Comparison of ENCODE assay signal across 24 cellular contexts in the genomic region with DNA sequence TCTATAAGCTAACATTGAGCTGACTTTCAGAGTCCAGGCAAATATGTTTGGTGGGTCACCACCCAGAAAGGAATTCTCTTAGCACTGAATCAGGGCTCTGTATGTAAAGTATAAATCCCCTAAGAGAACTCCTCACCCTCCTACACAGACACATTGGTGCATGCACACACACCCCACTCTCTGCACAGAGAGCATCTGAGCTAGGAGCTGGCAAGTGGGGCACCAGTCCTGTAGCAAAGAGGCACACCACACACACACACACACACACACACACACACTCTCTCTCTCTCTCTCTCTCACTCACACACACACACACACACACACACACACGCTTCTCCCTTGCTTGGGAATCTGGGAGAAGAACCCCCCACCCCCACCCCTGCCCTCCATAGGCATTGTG. TPM values are rescaled to one million over a fixed set of nuclear protein-coding genes. Genes with fewer than 3 reads are reported as not detected.
DNase-seq lines count a peak whose midpoint lies in the region; ATAC-seq and TF ChIP-seq lines count a peak whose summit lies in the region.
"Had no signal": no experiment of that assay in that cellular context is flagged by ENCODE, and none has a peak within 500 bp of the region (broad histone marks: within the 10 kb centered on the region; RNA-seq: fewer than 3 reads in every experiment).

No MANE protein-coding gene starts in this region.

- peak overlapping the region; percentile 83 to 92 (median 85) for H3K4me3 Mint-ChIP-seq in brain
- H3K4me3 Mint-ChIP-seq in glutamatergic neuron (ENCODE audit: unreplicated experiment), result peak overlapping the region; percentile 90
- H3K4me3 Mint-ChIP-seq: CD4-positive, CD25-positive, alpha-beta regulatory T cell; HFFc6 had no signal

- no peak for TF ChIP-seq RAD21 in neural cell (conservative IDR thresholded peaks at IDR 0.05)

- no peak for TF ChIP-seq EP300 in neural cell (conservative IDR thresholded peaks at IDR 0.05; ENCODE audit: poor library complexity, severe bottlenecking)

- peak overlapping the region; percentile 55 for H3K4me3 ChIP-seq in neural cell (ENCODE audit: low read length)
- H3K4me3 ChIP-seq in brain microvascular endothelial cell (ENCODE audit: low read depth, low read length), result no peak overlapping the region

- H4K20me1 ChIP-seq in neural cell (ENCODE audit: insufficient read depth), result no peaks in the 10 kb centered on the region

- ATAC-seq in HG03439 (IDR thresholded peaks at IDR 0.05; ENCODE audit: unreplicated experiment), result no peak
- no peak for ATAC-seq in HG03565 (IDR thresholded peaks at IDR 0.05; ENCODE audit: unreplicated experiment)

- H3K9me3 ChIP-seq in neural cell (ENCODE audit: low read length), result no peaks in the 10 kb centered on the region
- H3K9me3 ChIP-seq: BE2C, SK-N-SH had no signal

- H3K36me3 ChIP-seq in neural cell (ENCODE audit: insufficient read depth, low read length) (no peaks in the 10 kb centered on the region), brain microvascular endothelial cell (replicated peaks) (no peaks in the 10 kb centered on the region)
- H3K36me3 ChIP-seq: BE2C had no signal

- no peak overlapping the region for H2AFZ ChIP-seq in neural cell (ENCODE audit: low read depth, low read length)

- no peak overlapping the region for H3K4me2 ChIP-seq in neural cell (ENCODE audit: low read length)
- H3K4me2 ChIP-seq: KMS-11, SK-N-SH had no signal

- H3K9ac ChIP-seq in neural cell (ENCODE audit: low read length), result no peak overlapping the region
- H3K9ac ChIP-seq: KMS-11, SK-N-SH had no signal

- no peak for DNase-seq in glutamatergic neuron
- no peak for DNase-seq in brain microvascular endothelial cell
- no peak for DNase-seq in midbrain (lab: John Stamatoyannopoulos, UW)
- DNase-seq: BE2C; CD4-positive, CD25-positive, alpha-beta regulatory T cell; DMS79; HFFc6; IMR-90; NCI-H146; NCI-H2029 treated with DMSO at 0.1 percent for 48 hours; NCI-H226; NCI-H774; NK-92 treated with Interleukin-12 subunit alpha and Interleukin-12 subunit beta, amount 100 ng/mL, for 24 hours; SIG-M5; SK-N-SH had no signal

- H3K4me1 Mint-ChIP-seq in brain (peaks cover 41% of the 10 kb centered on the region), glutamatergic neuron (ENCODE audit: low read depth, unreplicated experiment) (peaks cover 2% of the 10 kb centered on the region)
- H3K4me1 Mint-ChIP-seq: CD4-positive, CD25-positive, alpha-beta regulatory T cell had no signal

- H3K36me3 Mint-ChIP-seq in brain, result peaks cover 27% of the 10 kb centered on the region
- H3K36me3 Mint-ChIP-seq in glutamatergic neuron (ENCODE audit: unreplicated experiment), result no peaks in the 10 kb centered on the region
- H3K36me3 Mint-ChIP-seq: CD4-positive, CD25-positive, alpha-beta regulatory T cell had no signal

- no peaks in the 10 kb centered on the region for H3K9me2 ChIP-seq in neural cell (ENCODE audit: insufficient read depth, low read length)
- H3K9me2 ChIP-seq: SK-N-SH had no signal

- H3K27me3 ChIP-seq in neural cell (ENCODE audit: insufficient read depth, low read depth, low read length) (peaks cover 50% of the 10 kb centered on the region), brain microvascular endothelial cell (replicated peaks) (no peaks in the 10 kb centered on the region)
- H3K27me3 ChIP-seq: BE2C had no signal

- H3K9me3 Mint-ChIP-seq in brain (peaks cover 0 to 8% (median 3%) of the 10 kb centered on the region in 5 experiments), glutamatergic neuron (ENCODE audit: unreplicated experiment) (no peaks in the 10 kb centered on the region)
- H3K9me3 Mint-ChIP-seq: HFFc6 had no signal

- TF ChIP-seq CTCF in brain (conservative IDR thresholded peaks at IDR 0.05) (no peak), glutamatergic neuron (IDR thresholded peaks at IDR 0.05; ENCODE audit: partially characterized antibody, unreplicated experiment) (no peak), neural cell (IDR thresholded peaks at IDR 0.05; ENCODE audit: poor library complexity, severe bottlenecking) (no peak), brain microvascular endothelial cell (IDR thresholded peaks at IDR 0.05; ENCODE audit: low read depth, low read length, missing control alignments) (no peak)

- in situ Hi-C loops in brain microvascular endothelial cell (cut with HindIII; ENCODE audit: low pct_ligation_motif_present, low sequenced_read_pairs), result no loop called here

- H3K27ac ChIP-seq in neural cell (ENCODE audit: low read length) (no peak overlapping the region), brain microvascular endothelial cell (no peak overlapping the region)
- H3K27ac ChIP-seq: KMS-11, RWPE1 had no signal

- H3K27me3 Mint-ChIP-seq in brain (peaks cover 12% of the 10 kb centered on the region), glutamatergic neuron (ENCODE audit: unreplicated experiment) (peaks cover 2% of the 10 kb centered on the region)

- H3F3A ChIP-seq in neural cell (ENCODE audit: insufficient read depth, low read length, poor library complexity, severe bottlenecking), result no peaks in the 10 kb centered on the region

- no peaks in the 10 kb centered on the region for H3K79me2 ChIP-seq in neural cell (replicated peaks; ENCODE audit: insufficient read depth, low read length)

- peak overlapping the region in 2 of 5 experiments; percentile 70 to 89 for H3K27ac Mint-ChIP-seq in brain
- no peak overlapping the region for H3K27ac Mint-ChIP-seq in glutamatergic neuron (ENCODE audit: unreplicated experiment)
- H3K27ac Mint-ChIP-seq: CD4-positive, CD25-positive, alpha-beta regulatory T cell; H9; HFFc6 had no signal

TF ChIP-seq in neural cell, 6 proteins besides CTCF, POLR2A, EP300 and RAD21:
- TF ChIP-seq, protein P1, sequence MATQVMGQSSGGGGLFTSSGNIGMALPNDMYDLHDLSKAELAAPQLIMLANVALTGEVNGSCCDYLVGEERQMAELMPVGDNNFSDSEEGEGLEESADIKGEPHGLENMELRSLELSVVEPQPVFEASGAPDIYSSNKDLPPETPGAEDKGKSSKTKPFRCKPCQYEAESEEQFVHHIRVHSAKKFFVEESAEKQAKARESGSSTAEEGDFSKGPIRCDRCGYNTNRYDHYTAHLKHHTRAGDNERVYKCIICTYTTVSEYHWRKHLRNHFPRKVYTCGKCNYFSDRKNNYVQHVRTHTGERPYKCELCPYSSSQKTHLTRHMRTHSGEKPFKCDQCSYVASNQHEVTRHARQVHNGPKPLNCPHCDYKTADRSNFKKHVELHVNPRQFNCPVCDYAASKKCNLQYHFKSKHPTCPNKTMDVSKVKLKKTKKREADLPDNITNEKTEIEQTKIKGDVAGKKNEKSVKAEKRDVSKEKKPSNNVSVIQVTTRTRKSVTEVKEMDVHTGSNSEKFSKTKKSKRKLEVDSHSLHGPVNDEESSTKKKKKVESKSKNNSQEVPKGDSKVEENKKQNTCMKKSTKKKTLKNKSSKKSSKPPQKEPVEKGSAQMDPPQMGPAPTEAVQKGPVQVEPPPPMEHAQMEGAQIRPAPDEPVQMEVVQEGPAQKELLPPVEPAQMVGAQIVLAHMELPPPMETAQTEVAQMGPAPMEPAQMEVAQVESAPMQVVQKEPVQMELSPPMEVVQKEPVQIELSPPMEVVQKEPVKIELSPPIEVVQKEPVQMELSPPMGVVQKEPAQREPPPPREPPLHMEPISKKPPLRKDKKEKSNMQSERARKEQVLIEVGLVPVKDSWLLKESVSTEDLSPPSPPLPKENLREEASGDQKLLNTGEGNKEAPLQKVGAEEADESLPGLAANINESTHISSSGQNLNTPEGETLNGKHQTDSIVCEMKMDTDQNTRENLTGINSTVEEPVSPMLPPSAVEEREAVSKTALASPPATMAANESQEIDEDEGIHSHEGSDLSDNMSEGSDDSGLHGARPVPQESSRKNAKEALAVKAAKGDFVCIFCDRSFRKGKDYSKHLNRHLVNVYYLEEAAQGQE (IDR thresholded peaks at IDR 0.05; ENCODE audit: borderline replicate concordance), result no peak
- no peak for TF ChIP-seq SMC3 (conservative IDR thresholded peaks at IDR 0.05; ENCODE audit: poor library complexity)
- TF ChIP-seq TAF1 (IDR thresholded peaks at IDR 0.05; ENCODE audit: low read depth), result no peak
- no peak for TF ChIP-seq EZH2 (IDR thresholded peaks at IDR 0.05; ENCODE audit: borderline replicate concordance, insufficient read depth, low read length, poor library complexity, severe bottlenecking)
- TF ChIP-seq POLR2AphosphoS5 (IDR thresholded peaks at IDR 0.05), result no peak

RNA-seq across cellular contexts. Expression of a gene that starts 3.2 kb away (rescaled TPM):
- polyA plus RNA-seq in brain (ENCODE audit: insufficient read depth, low read depth, low replicate concordance), result 2.2 TPM
- 0.37 TPM for total RNA-seq in glutamatergic neuron (ENCODE audit: unreplicated experiment)
- polyA plus RNA-seq in neural cell, result 1.9 and 2.1 TPM in 2 replicates
- 1.2 and 2.5 TPM in 2 replicates for polyA minus RNA-seq in neural cell
- total RNA-seq: A673; CD4-positive, CD25-positive, alpha-beta regulatory T cell; HFFc6; HT1080; IMR-90 had no signal
- polyA plus RNA-seq: CD4-positive, CD25-positive, alpha-beta regulatory T cell; IMR-90; SK-N-SH had no signal
